22 cellular contexts compared by ENCODE assay signal in the genomic region with DNA sequence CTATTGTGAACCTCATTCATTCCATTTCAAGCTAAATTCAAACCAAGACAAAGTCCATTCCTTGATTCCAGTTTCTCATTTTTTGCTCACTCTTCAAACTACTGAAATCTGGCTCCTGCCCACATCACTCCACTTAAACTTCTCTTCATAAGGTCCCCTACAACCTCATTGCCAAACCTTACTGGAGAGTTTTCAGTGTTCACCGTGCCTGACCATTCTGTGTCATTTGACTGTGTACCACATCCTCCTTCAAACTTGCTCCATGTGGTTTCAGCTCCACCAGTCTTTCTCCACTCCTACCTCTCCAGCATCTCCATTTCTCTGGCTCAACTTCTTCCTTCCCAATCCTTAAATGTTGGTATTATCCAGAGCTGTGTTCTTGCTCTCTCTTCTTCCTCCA. TPM values are rescaled to one million over a fixed set of nuclear protein-coding genes. Genes with fewer than 3 reads are reported as not detected.
A peak's percentile ranks its signal among the peaks of the same experiment; 100 is the strongest.
DNase-seq lines count a peak whose midpoint lies in the region; ATAC-seq lines count a peak whose summit lies in the region.
"Had no signal": no experiment of that assay in that cellular context is flagged by ENCODE, and none has a peak within 500 bp of the region (broad histone marks: within the 10 kb centered on the region; RNA-seq: fewer than 3 reads in every experiment).

No MANE protein-coding gene starts in this region.

- peaks cover 27% of the 10 kb centered on the region for H3K4me1 Mint-ChIP-seq in activated CD4-positive, alpha-beta T cell treated with anti-CD3 and anti-CD28 coated beads, Interleukin-2, amount 10 ng/mL, durations not matched to agents 24 days and 14 days
- peaks cover 15% of the 10 kb centered on the region for H3K4me1 Mint-ChIP-seq in activated CD4-positive, alpha-beta T cell treated with anti-CD3 and anti-CD28 coated beads for 36 hours
- peaks cover 22% of the 10 kb centered on the region for H3K4me1 Mint-ChIP-seq in activated naive CD8-positive, alpha-beta T cell treated with anti-CD3 and anti-CD28 coated beads, Interleukin-2, amount 10 ng/mL, durations not matched to agents 7 days and 5 days
- H3K4me1 Mint-ChIP-seq in activated naive CD8-positive, alpha-beta T cell treated with anti-CD3 and anti-CD28 coated beads for 36 hours: peaks cover 23% of the 10 kb centered on the region
- H3K4me1 Mint-ChIP-seq in activated T-helper 17 cell treated with anti-CD3 and anti-CD28 coated beads, Interleukin-2, amount 50 U/mL, for 72 hours: peaks cover 19% of the 10 kb centered on the region

- in situ Hi-C loops in ACHN (cut with HindIII; ENCODE audit: low pct_ligation_motif_present, low pct_unique_long_range_greater_than_20kb, low sequenced_read_pairs): no loop called here

- CTCF ChIA-PET in activated CD4-positive, alpha-beta T cell treated with anti-CD3 and anti-CD28 coated beads for 36 hours (lab: Charles Lee): interaction anchor here (1.2 to 1.4 kb wide), 2 partner anchors 27 to 48 kb away, joined by 4 read pairs; no protein-coding TSS in a partner anchor

- intact Hi-C loops in activated CD4-positive, alpha-beta T cell treated with anti-CD3 and anti-CD28 coated beads, Interleukin-2, amount 10 ng/mL, durations not matched to agents 24 days and 14 days (cut with micrococcal nuclease): no loop called here
- intact Hi-C loops in activated CD4-positive, alpha-beta T cell treated with anti-CD3 and anti-CD28 coated beads for 36 hours (cut with DNase I, micrococcal nuclease): loop anchor here in 1 of 2 experiments (5.0 kb wide), 1 partner anchor 137 kb away; no protein-coding TSS in a partner anchor

- peak; percentile 58 for DNase-seq in activated CD4-positive, alpha-beta T cell treated with anti-CD3 and anti-CD28 coated beads, Interleukin-2, amount 10 ng/mL, durations not matched to agents 24 days and 14 days
- DNase-seq in activated CD4-positive, alpha-beta T cell treated with anti-CD3 and anti-CD28 coated beads for 36 hours: no peak
- no peak for DNase-seq in activated naive CD8-positive, alpha-beta T cell treated with anti-CD3 and anti-CD28 coated beads, Interleukin-2, amount 10 ng/mL, durations not matched to agents 7 days and 5 days
- no peak for DNase-seq in activated naive CD8-positive, alpha-beta T cell treated with anti-CD3 and anti-CD28 coated beads for 36 hours
- no peak for DNase-seq in activated CD4-positive, CD25-positive, alpha-beta regulatory T cell treated with anti-CD3 and anti-CD28 coated beads, Interleukin-2, amount 50 U/mL, for 72 hours
- DNase-seq in ACHN: no peak
- DNase-seq: GDM1; GOT3; HCEC 1CT; KBM-7; MM.1S; NCI-H1105 treated with DMSO at 0.1 percent for 48 hours; NCI-H2029 treated with DMSO at 0.1 percent for 48 hours; NCI-H2171; NCI-H345; NCI-H524; NCI-H774; NK-92 treated with Interleukin-12 subunit alpha and Interleukin-12 subunit beta, amount 100 ng/mL, for 24 hours; SHP77; SK-N-SH had no signal

- H3K27ac Mint-ChIP-seq in activated CD4-positive, alpha-beta T cell treated with anti-CD3 and anti-CD28 coated beads, Interleukin-2, amount 10 ng/mL, durations not matched to agents 24 days and 14 days: no peak overlapping the region
- H3K27ac Mint-ChIP-seq in activated CD4-positive, alpha-beta T cell treated with anti-CD3 and anti-CD28 coated beads for 36 hours: no peak overlapping the region
- H3K27ac Mint-ChIP-seq in activated naive CD8-positive, alpha-beta T cell treated with anti-CD3 and anti-CD28 coated beads, Interleukin-2, amount 10 ng/mL, durations not matched to agents 7 days and 5 days: no peak overlapping the region
- no peak overlapping the region for H3K27ac Mint-ChIP-seq in activated naive CD8-positive, alpha-beta T cell treated with anti-CD3 and anti-CD28 coated beads for 36 hours
- H3K27ac Mint-ChIP-seq in activated T-helper 17 cell treated with anti-CD3 and anti-CD28 coated beads, Interleukin-2, amount 50 U/mL, for 72 hours: no peak overlapping the region

- peaks cover 6% of the 10 kb centered on the region for H3K9me3 Mint-ChIP-seq in activated CD4-positive, alpha-beta T cell treated with anti-CD3 and anti-CD28 coated beads, Interleukin-2, amount 10 ng/mL, durations not matched to agents 24 days and 14 days
- no peaks in the 10 kb centered on the region for H3K9me3 Mint-ChIP-seq in activated CD4-positive, alpha-beta T cell treated with anti-CD3 and anti-CD28 coated beads for 36 hours (ENCODE audit: low read depth)
- H3K9me3 Mint-ChIP-seq in activated naive CD8-positive, alpha-beta T cell treated with anti-CD3 and anti-CD28 coated beads, Interleukin-2, amount 10 ng/mL, durations not matched to agents 7 days and 5 days: peaks cover 5% of the 10 kb centered on the region
- no peaks in the 10 kb centered on the region for H3K9me3 Mint-ChIP-seq in activated naive CD8-positive, alpha-beta T cell treated with anti-CD3 and anti-CD28 coated beads for 36 hours
- H3K9me3 Mint-ChIP-seq in activated T-helper 17 cell treated with anti-CD3 and anti-CD28 coated beads, Interleukin-2, amount 50 U/mL, for 72 hours: peaks cover 5% of the 10 kb centered on the region

- H3K27me3 Mint-ChIP-seq in activated CD4-positive, alpha-beta T cell treated with anti-CD3 and anti-CD28 coated beads, Interleukin-2, amount 10 ng/mL, durations not matched to agents 24 days and 14 days: no peaks in the 10 kb centered on the region
- no peaks in the 10 kb centered on the region for H3K27me3 Mint-ChIP-seq in activated CD4-positive, alpha-beta T cell treated with anti-CD3 and anti-CD28 coated beads for 36 hours
- no peaks in the 10 kb centered on the region for H3K27me3 Mint-ChIP-seq in activated naive CD8-positive, alpha-beta T cell treated with anti-CD3 and anti-CD28 coated beads, Interleukin-2, amount 10 ng/mL, durations not matched to agents 7 days and 5 days
- no peaks in the 10 kb centered on the region for H3K27me3 Mint-ChIP-seq in activated naive CD8-positive, alpha-beta T cell treated with anti-CD3 and anti-CD28 coated beads for 36 hours
- no peaks in the 10 kb centered on the region for H3K27me3 Mint-ChIP-seq in activated T-helper 17 cell treated with anti-CD3 and anti-CD28 coated beads, Interleukin-2, amount 50 U/mL, for 72 hours

- no peak overlapping the region for H3K4me3 Mint-ChIP-seq in activated CD4-positive, alpha-beta T cell treated with anti-CD3 and anti-CD28 coated beads, Interleukin-2, amount 10 ng/mL, durations not matched to agents 24 days and 14 days
- H3K4me3 Mint-ChIP-seq in activated CD4-positive, alpha-beta T cell treated with anti-CD3 and anti-CD28 coated beads for 36 hours: no peak overlapping the region
- no peak overlapping the region for H3K4me3 Mint-ChIP-seq in activated naive CD8-positive, alpha-beta T cell treated with anti-CD3 and anti-CD28 coated beads, Interleukin-2, amount 10 ng/mL, durations not matched to agents 7 days and 5 days
- no peak overlapping the region for H3K4me3 Mint-ChIP-seq in activated naive CD8-positive, alpha-beta T cell treated with anti-CD3 and anti-CD28 coated beads for 36 hours
- peak overlapping the region; percentile 4 for H3K4me3 Mint-ChIP-seq in activated T-helper 17 cell treated with anti-CD3 and anti-CD28 coated beads, Interleukin-2, amount 50 U/mL, for 72 hours

- POLR2A ChIA-PET in activated CD4-positive, alpha-beta T cell treated with anti-CD3 and anti-CD28 coated beads for 36 hours (lab: Charles Lee): no interaction called here
- POLR2A ChIA-PET in activated naive CD8-positive, alpha-beta T cell treated with anti-CD3 and anti-CD28 coated beads, Interleukin-2, amount 10 ng/mL, durations not matched to agents 7 days and 5 days (lab: Charles Lee): no interaction called here

- ATAC-seq in activated CD4-positive, alpha-beta T cell treated with anti-CD3 and anti-CD28 coated beads for 36 hours: no peak
- peak; percentile 86 for ATAC-seq in activated naive CD8-positive, alpha-beta T cell treated with anti-CD3 and anti-CD28 coated beads, Interleukin-2, amount 10 ng/mL, durations not matched to agents 7 days and 5 days (ENCODE audit: low read depth)
- ATAC-seq in activated T-helper 17 cell treated with anti-CD3 and anti-CD28 coated beads, Interleukin-2, amount 50 U/mL, for 72 hours (replicated peaks): peak; percentile 47
- ATAC-seq: HepG2 had no signal

- no peaks in the 10 kb centered on the region for H3K36me3 Mint-ChIP-seq in activated CD4-positive, alpha-beta T cell treated with anti-CD3 and anti-CD28 coated beads, Interleukin-2, amount 10 ng/mL, durations not matched to agents 24 days and 14 days (ENCODE audit: low read depth)
- H3K36me3 Mint-ChIP-seq in activated CD4-positive, alpha-beta T cell treated with anti-CD3 and anti-CD28 coated beads for 36 hours (ENCODE audit: low read depth): no peaks in the 10 kb centered on the region
- peaks cover 4% of the 10 kb centered on the region for H3K36me3 Mint-ChIP-seq in activated naive CD8-positive, alpha-beta T cell treated with anti-CD3 and anti-CD28 coated beads, Interleukin-2, amount 10 ng/mL, durations not matched to agents 7 days and 5 days
- no peaks in the 10 kb centered on the region for H3K36me3 Mint-ChIP-seq in activated naive CD8-positive, alpha-beta T cell treated with anti-CD3 and anti-CD28 coated beads for 36 hours
- H3K36me3 Mint-ChIP-seq in activated T-helper 17 cell treated with anti-CD3 and anti-CD28 coated beads, Interleukin-2, amount 50 U/mL, for 72 hours (ENCODE audit: low read depth): no peaks in the 10 kb centered on the region

RNA-seq across cellular contexts. Expression of gene TAB2, which starts 38.5 kb away (rescaled TPM):
- total RNA-seq in activated CD4-positive, alpha-beta T cell treated with anti-CD3 and anti-CD28 coated beads, Interleukin-2, amount 10 ng/mL, durations not matched to agents 24 days and 14 days: 135 and 136 TPM in 2 replicates
- total RNA-seq in activated CD4-positive, alpha-beta T cell treated with anti-CD3 and anti-CD28 coated beads for 36 hours: 10 to 100 TPM; 65.8 to 94.1 TPM
- total RNA-seq in activated naive CD8-positive, alpha-beta T cell treated with anti-CD3 and anti-CD28 coated beads, Interleukin-2, amount 10 ng/mL, durations not matched to agents 7 days and 5 days: 100 to 1,000 TPM; 115 to 130 TPM
- total RNA-seq in activated naive CD8-positive, alpha-beta T cell treated with anti-CD3 and anti-CD28 coated beads for 36 hours: 10 to 100 TPM; 55.5 to 56.1 TPM
- total RNA-seq in activated T-helper 17 cell treated with anti-CD3 and anti-CD28 coated beads, Interleukin-2, amount 50 U/mL, for 72 hours: 100 to 1,000 TPM; 164 to 185 TPM
